24 cellular contexts compared by ENCODE assay signal in genomic region chr21:33861125-33861524, GRCh38.
"Had no signal": no experiment of that assay in that cellular context is flagged by ENCODE, and none has a peak within 500 bp of the region (broad histone marks: within the 10 kb centered on the region; RNA-seq: fewer than 3 reads in every experiment).

No MANE protein-coding gene starts in this region.

- H3K9me3 ChIP-seq: left lung, lower lobe of right lung, psoas muscle, right atrium auricular region, right lobe of liver, tibial nerve, uterus had no signal

- ATAC-seq: left colon; left lung; lower lobe of right lung; naive thymus-derived CD8-positive, alpha-beta T cell; psoas muscle; right lobe of liver; stimulated activated memory B cell treated with anti-CD40 and anti-IgM and Interleukin-4, amounts not matched to agents 10 μg/mL and 1 μg/mL and 100 μg/mL, for 72 hours; stimulated activated naive CD8-positive, alpha-beta T cell treated with anti-CD3 and anti-CD28 coated beads, Interleukin-15, amount 100 ng/mL, for 72 hours had no signal

- H3K36me3 ChIP-seq: left lung, lower lobe of right lung, right atrium auricular region, right lobe of liver, tibial nerve, uterus had no signal

- H3K4me1 ChIP-seq: left lung, lower lobe of right lung, parathyroid adenoma, psoas muscle, right atrium auricular region, right lobe of liver, uterus had no signal

- DNase-seq: left colon; left lung; lower lobe of right lung; mammary epithelial cell; mesenchymal stem cell; naive thymus-derived CD8-positive, alpha-beta T cell; nucleus accumbens; right lobe of liver; stimulated activated CD4-positive, alpha-beta T cell treated with anti-CD3 and anti-CD28 coated beads, Interleukin-1b, Interleukin-23, amount 100 ng/mL, for 48 hours; stimulated activated CD4-positive, alpha-beta T cell treated with anti-CD3 and anti-CD28 coated beads, Interleukin-2, amount 100 ng/mL, for 48 hours; stimulated activated CD4-positive, alpha-beta T cell treated with anti-CD3 and anti-CD28 coated beads, Interleukin-4, amount 100 ng/mL, for 4 hours; stimulated activated CD8-positive, alpha-beta memory T cell treated with anti-CD3 and anti-CD28 coated beads, Interleukin-4, amount 100 ng/mL, for 48 hours; stimulated activated naive CD4-positive, alpha-beta T cell treated with Interleukin-2 at 50 U/mL for 16 hours; stimulated activated naive CD8-positive, alpha-beta T cell treated with anti-CD3 and anti-CD28 coated beads, Interleukin-15, amount 100 ng/mL, for 72 hours; substantia nigra; uterus had no signal

- FAIRE-seq: keratinocyte had no signal

- H3K9ac ChIP-seq: parathyroid adenoma had no signal

- H3K4me3 ChIP-seq: hepatocyte, left lung, lower lobe of right lung, psoas muscle, right atrium auricular region, right lobe of liver, smooth muscle cell, tibial nerve, uterus had no signal

- H3K27ac ChIP-seq: hepatocyte, left lung, lower lobe of right lung, parathyroid adenoma, psoas muscle, right atrium auricular region, right lobe of liver, tibial nerve, uterus had no signal
